Comparison of ENCODE assay signal across 15 cellular contexts in the genomic region with DNA sequence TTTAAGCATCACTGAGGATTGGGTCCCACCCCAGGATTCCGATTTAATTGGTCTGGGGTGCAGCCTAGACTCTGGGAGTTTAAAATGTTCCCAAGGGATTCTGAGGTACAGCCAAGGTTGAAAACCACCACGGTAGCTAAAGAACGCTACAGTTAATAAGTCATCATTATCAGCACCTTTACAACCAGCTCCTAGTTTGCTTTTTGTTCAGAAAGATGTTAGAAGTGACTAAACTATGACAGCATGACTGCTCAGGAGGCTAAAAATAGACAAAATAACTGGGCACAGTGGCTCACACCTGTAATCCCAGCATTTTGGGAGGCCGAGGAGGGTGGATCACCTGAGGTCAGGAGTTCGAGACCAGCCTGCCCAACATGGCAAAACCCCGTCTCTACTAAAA. TPM values are rescaled to one million over a fixed set of nuclear protein-coding genes. Genes with fewer than 3 reads are reported as not detected.
DNase-seq lines count a peak whose midpoint lies in the region; ATAC-seq, FAIRE-seq and TF ChIP-seq lines count a peak whose summit lies in the region.
"Had no signal": no experiment of that assay in that cellular context is flagged by ENCODE, and none has a peak within 500 bp of the region (broad histone marks: within the 10 kb centered on the region; RNA-seq: fewer than 3 reads in every experiment).

No MANE protein-coding gene starts in this region.

- no peak overlapping the region for H3K4me3 Mint-ChIP-seq in progenitor cell of endocrine pancreas (ENCODE audit: low read depth)
- H3K4me3 Mint-ChIP-seq: HFFc6 had no signal

- H3K56ac ChIP-seq in IMR-90 (ENCODE audit: extremely low read depth, insufficient read depth, low read length), result no peak overlapping the region

- H3K27me3 Mint-ChIP-seq in progenitor cell of endocrine pancreas, result no peaks in the 10 kb centered on the region

- in situ Hi-C loops in IMR-90 (cut with MboI; ENCODE audit: low sequenced_read_pairs) (no loop called here), mammary epithelial cell (cut with MboI; ENCODE audit: low sequenced_read_pairs in 2 of 2) (no loop called here)

- H2BK5ac ChIP-seq in IMR-90 (ENCODE audit: low read depth, low read length, poor library complexity, severe bottlenecking), result peak overlapping the region; percentile 51

- no peaks in the 10 kb centered on the region for H3K79me1 ChIP-seq in IMR-90 (ENCODE audit: low read depth in 1 of 2, low read length in 2 of 2)

- no peaks in the 10 kb centered on the region for H4K20me1 ChIP-seq in IMR-90 (ENCODE audit: insufficient read depth, low read length)
- no peaks in the 10 kb centered on the region for H4K20me1 ChIP-seq in mammary epithelial cell (ENCODE audit: insufficient read depth, low read length)
- no peaks in the 10 kb centered on the region for H4K20me1 ChIP-seq in keratinocyte (ENCODE audit: control insufficient read depth, extremely low read depth, insufficient read depth, low read length)
- no peaks in the 10 kb centered on the region for H4K20me1 ChIP-seq in smooth muscle cell (ENCODE audit: low read depth)
- H4K20me1 ChIP-seq: BLaER1 had no signal

- POLR2A ChIA-PET in IMR-90 (lab: Charles Lee; ENCODE audit: unreplicated experiment), result no interaction called here

- H3K18ac ChIP-seq in IMR-90 (ENCODE audit: low read depth, low read length), result peak overlapping the region; percentile 94; the same call in 1 of the 2 replicates

- H3K9me1 ChIP-seq in IMR-90 (ENCODE audit: insufficient read depth, low read length) (peaks cover 16% of the 10 kb centered on the region), keratinocyte (ENCODE audit: control insufficient read depth, extremely low read depth, insufficient read depth, low read length) (no peaks in the 10 kb centered on the region)

- H2AK5ac ChIP-seq in IMR-90 (ENCODE audit: low read depth, low read length), result peak overlapping the region; percentile 41

- H2BK120ac ChIP-seq in IMR-90 (ENCODE audit: low read depth, low read length), result peak overlapping the region; percentile 52

- CTCF ChIA-PET in IMR-90 (lab: Yijun Ruan, JAX), result no interaction called here
- CTCF ChIA-PET in mammary epithelial cell (lab: Charles Lee; ENCODE audit: low non-redundant PET), result no interaction called here

- H4K5ac ChIP-seq in IMR-90 (ENCODE audit: low read depth, low read length), result peak overlapping the region; percentile 54; the same call in 1 of the 2 replicates

- H2BK20ac ChIP-seq in IMR-90 (ENCODE audit: low read depth, low read length), result peak overlapping the region; percentile 83

- intact Hi-C loops in IMR-90 (cut with micrococcal nuclease) (no loop called here), mammary epithelial cell (cut with micrococcal nuclease) (no loop called here)

- H3K4me2 ChIP-seq in IMR-90 (ENCODE audit: low read depth, low read length) (no peak overlapping the region), mammary epithelial cell (ENCODE audit: insufficient read depth, low read depth, low read length) (no peak overlapping the region), keratinocyte (ENCODE audit: control insufficient read depth, extremely low read depth, insufficient read depth, low read depth, low read length) (peak overlapping the region; percentile 69), smooth muscle cell (no peak overlapping the region)
- H3K4me2 ChIP-seq: BLaER1 had no signal

- H3K4me1 ChIP-seq in IMR-90 (ENCODE audit: control insufficient read depth, insufficient read depth, low read length) (peaks cover 16% of the 10 kb centered on the region), mammary epithelial cell (ENCODE audit: insufficient read depth, low read length) (peaks cover 61% of the 10 kb centered on the region), keratinocyte (ENCODE audit: control insufficient read depth, extremely low read depth, insufficient read depth, low read length) (peaks cover 58% of the 10 kb centered on the region), smooth muscle cell (ENCODE audit: low read depth) (peaks cover 9% of the 10 kb centered on the region)

- H3K36me3 Mint-ChIP-seq in progenitor cell of endocrine pancreas (ENCODE audit: insufficient read depth), result no peaks in the 10 kb centered on the region

- no peak for TF ChIP-seq RAD21 in IMR-90 (IDR thresholded peaks at IDR 0.05; ENCODE audit: low read length)

- H3K4ac ChIP-seq in IMR-90 (ENCODE audit: low read depth, low read length), result peak overlapping the region; percentile 4

- ATAC-seq in IMR-90 (ENCODE audit: low read depth) (no peak), HG03469 (IDR thresholded peaks at IDR 0.05; ENCODE audit: unreplicated experiment) (no peak)

- no peak overlapping the region for H3K27ac ChIP-seq in IMR-90 (ENCODE audit: insufficient read depth, low read length)
- H3K27ac ChIP-seq in mammary epithelial cell (ENCODE audit: insufficient read depth, low read depth, low read length), result peak overlapping the region; percentile 51
- H3K27ac ChIP-seq in keratinocyte (ENCODE audit: control insufficient read depth, insufficient read depth, low read length), result peak overlapping the region; percentile 90
- peak overlapping the region; percentile 60 for H3K27ac ChIP-seq in smooth muscle cell (ENCODE audit: low read depth)
- H3K27ac ChIP-seq: BLaER1, HL-60 had no signal

- H3K4me3 ChIP-seq in IMR-90 (ENCODE audit: insufficient read depth, low read depth, low read length) (no peak overlapping the region), mammary epithelial cell (replicated peaks in 1 of 3; ENCODE audit: insufficient read depth in 1 of 3, low read depth in 2 of 3, low read length in 3 of 3) (no peak overlapping the region), keratinocyte (ENCODE audit: control insufficient read depth in 2 of 3, extremely low read depth in 1 of 3, insufficient read depth in 2 of 3, low read depth in 1 of 3, low read length in 3 of 3) (peak overlapping the region in 1 of 3 experiments; percentile 1), smooth muscle cell (no peak overlapping the region)
- H3K4me3 ChIP-seq: BLaER1 had no signal

- peak overlapping the region; percentile 57 for H2AK9ac ChIP-seq in IMR-90 (replicated peaks; ENCODE audit: low read depth, low read length, poor library complexity)

- no peak for TF ChIP-seq POLR2A in IMR-90 (IDR thresholded peaks at IDR 0.05; ENCODE audit: low read depth, low read length)

- H3K9me3 ChIP-seq in IMR-90 (ENCODE audit: control insufficient read depth, insufficient read depth, low read length), result no peaks in the 10 kb centered on the region
- H3K9me3 ChIP-seq in mammary epithelial cell (replicated peaks; ENCODE audit: insufficient read depth, low read length), result no peaks in the 10 kb centered on the region
- no peaks in the 10 kb centered on the region for H3K9me3 ChIP-seq in keratinocyte (ENCODE audit: control insufficient read depth, low read depth, low read length)
- no peaks in the 10 kb centered on the region for H3K9me3 ChIP-seq in smooth muscle cell (replicated peaks; ENCODE audit: low read depth)
- H3K9me3 ChIP-seq: BLaER1 had no signal

- H3K36me3 ChIP-seq in IMR-90 (ENCODE audit: control insufficient read depth, insufficient read depth, low read length) (no peaks in the 10 kb centered on the region), mammary epithelial cell (ENCODE audit: insufficient read depth, low read length) (no peaks in the 10 kb centered on the region), keratinocyte (ENCODE audit: control insufficient read depth in 2 of 2, extremely low read depth in 1 of 2, insufficient read depth in 2 of 2, low read length in 2 of 2) (no peaks in the 10 kb centered on the region), smooth muscle cell (ENCODE audit: low read depth) (no peaks in the 10 kb centered on the region)
- H3K36me3 ChIP-seq: BLaER1 had no signal

- H3K14ac ChIP-seq in IMR-90 (replicated peaks; ENCODE audit: low read depth, low read length), result peak overlapping the region; percentile 83

- H3K23ac ChIP-seq in IMR-90 (ENCODE audit: low read depth, low read length), result peak overlapping the region; percentile 38; the same call in 1 of the 2 replicates

- H3K27ac Mint-ChIP-seq in progenitor cell of endocrine pancreas, result no peak overlapping the region

- no peaks in the 10 kb centered on the region for H3K79me2 ChIP-seq in mammary epithelial cell (ENCODE audit: insufficient read depth, low read length)
- H3K79me2 ChIP-seq in keratinocyte (ENCODE audit: control insufficient read depth, insufficient read depth, low read length), result no peaks in the 10 kb centered on the region
- H3K79me2 ChIP-seq in smooth muscle cell (ENCODE audit: low read depth), result no peaks in the 10 kb centered on the region

- peak overlapping the region; percentile 64 to 66; a peak in 3 of 4 replicates for H4K8ac ChIP-seq in IMR-90 (ENCODE audit: low read depth in 2 of 2, low read length in 2 of 2)

- H3K27me3 ChIP-seq in IMR-90 (ENCODE audit: control insufficient read depth, insufficient read depth, low read length) (no peaks in the 10 kb centered on the region), mammary epithelial cell (ENCODE audit: insufficient read depth, low read length) (no peaks in the 10 kb centered on the region), keratinocyte (ENCODE audit: control insufficient read depth, extremely low read depth, insufficient read depth, low read length) (no peaks in the 10 kb centered on the region), smooth muscle cell (ENCODE audit: low read depth) (no peaks in the 10 kb centered on the region)
- H3K27me3 ChIP-seq: BLaER1 had no signal

- H3F3A ChIP-seq in smooth muscle cell (ENCODE audit: low read depth), result no peaks in the 10 kb centered on the region

- H2BK15ac ChIP-seq in IMR-90 (ENCODE audit: low read depth, low read length), result peak overlapping the region; percentile 23; the same call in 2 of the 3 replicates

- H2AFZ ChIP-seq in IMR-90 (replicated peaks; ENCODE audit: low read length, poor library complexity) (no peak overlapping the region), mammary epithelial cell (ENCODE audit: low read depth, low read length) (peak overlapping the region; percentile 57), keratinocyte (ENCODE audit: control insufficient read depth, low read length) (peak overlapping the region; percentile 69), smooth muscle cell (ENCODE audit: low read depth) (no peak overlapping the region)

- dilution Hi-C loops in IMR-90 (cut with HindIII; ENCODE audit: low sequenced_read_pairs, unreplicated experiment), result no loop called here
- dilution Hi-C loops in mammary epithelial cell (cut with HindIII; ENCODE audit: low sequenced_read_pairs), result no loop called here
- dilution Hi-C loops in keratinocyte (cut with MboI; ENCODE audit: extremely low pct_ligation_motif_present, low sequenced_read_pairs), result no loop called here

- H3K9ac ChIP-seq in IMR-90 (ENCODE audit: low read depth, low read length), result no peak overlapping the region
- no peak overlapping the region for H3K9ac ChIP-seq in mammary epithelial cell (ENCODE audit: insufficient read depth, low read length)
- H3K9ac ChIP-seq in keratinocyte (ENCODE audit: control insufficient read depth, extremely low read depth, insufficient read depth, low read length), result peak overlapping the region; percentile 44
- H3K9ac ChIP-seq in smooth muscle cell (ENCODE audit: low read depth), result no peak overlapping the region
- H3K9ac ChIP-seq: BLaER1 had no signal

- FAIRE-seq in keratinocyte (lab: Jason Lieb, UNC), result no peak

- peaks cover 9% of the 10 kb centered on the region for H3K9me3 Mint-ChIP-seq in progenitor cell of endocrine pancreas (ENCODE audit: low read depth)
- H3K9me3 Mint-ChIP-seq: HFFc6 had no signal

- TF ChIP-seq CTCF in IMR-90 (conservative IDR thresholded peaks at IDR 0.05; ENCODE audit: low read depth, low read length) (no peak), mammary epithelial cell (conservative IDR thresholded peaks at IDR 0.05 in 1 of 2, IDR thresholded peaks at IDR 0.05 in 1 of 2; ENCODE audit: extremely low read depth in 1 of 2, insufficient read depth in 1 of 2, low read depth in 1 of 2, low read length in 2 of 2) (no peak), keratinocyte (optimal IDR thresholded peaks at IDR 0.05 in 1 of 3, IDR thresholded peaks at IDR 0.05 in 1 of 3, conservative IDR thresholded peaks at IDR 0.05 in 1 of 3; ENCODE audit: extremely low read depth in 1 of 3, insufficient read depth in 2 of 3, low read length in 3 of 3) (no peak), smooth muscle cell (IDR thresholded peaks at IDR 0.05; ENCODE audit: borderline replicate concordance, insufficient read depth, poor library complexity, severe bottlenecking) (no peak), progenitor cell of endocrine pancreas (IDR thresholded peaks at IDR 0.05; ENCODE audit: unreplicated experiment) (no peak)

- DNase-seq in IMR-90 (no peak), mammary epithelial cell (no peak), keratinocyte (ENCODE audit: low read depth, low spot score) (no peak), smooth muscle cell (lab: John Stamatoyannopoulos, UW; ENCODE audit: unreplicated experiment) (no peak), progenitor cell of endocrine pancreas (ENCODE audit: low spot score, unreplicated experiment) (no peak)
- no peak for DNase-seq in activated CD4-positive, alpha-beta T cell treated with anti-CD3 and anti-CD28 coated beads, Interleukin-2, amount 50 U/mL, for 48 hours
- DNase-seq: AML-193, DMS53, GF-D8, HCEC 1CT, HFFc6 had no signal

- no TSS peak for BruUV-seq in IMR-90 (replicated peaks; lab: Mats Ljungman, UMichigan)
- no TSS peak for BruUV-seq in mammary epithelial cell (replicated peaks; lab: Mats Ljungman, UMichigan)

- H3K4me1 Mint-ChIP-seq in progenitor cell of endocrine pancreas (ENCODE audit: low read depth), result peaks cover 15% of the 10 kb centered on the region

- WGBS in IMR-90 (ENCODE audit: extremely low coverage in 2 of 2, insufficient read length in 1 of 2), 2 experiments, result 80% methylated on average over 1 of the region's 6 CpGs; no CpG with 5 or more reads in 1 of the 2 experiments
- 82% methylated on average over 6 of the region's 6 CpGs for WGBS in mammary epithelial cell (ENCODE audit: low coverage, missing lambda C conversion rate)
- 86% methylated on average over 6 of the region's 6 CpGs for WGBS in smooth muscle cell (ENCODE audit: low lambda C conversion rate)

- H4K91ac ChIP-seq in IMR-90 (ENCODE audit: insufficient read depth, low read depth, low read length), result peak overlapping the region; percentile 49

RNA-seq across cellular contexts. Expression of gene EPSTI1, which starts 11.7 kb away (rescaled TPM):
- total RNA-seq in IMR-90 (2012; rRNA removed) (0.90 and 1.1 TPM in 2 replicates), mammary epithelial cell (1 to 10 TPM; 1.3 to 7.3 TPM), smooth muscle cell (3.3 and 13.9 TPM in 2 replicates), progenitor cell of endocrine pancreas (6.0 and 7.4 TPM in 2 replicates)
- polyA plus RNA-seq in IMR-90 (2012; rRNA removed) (1.0 and 1.6 TPM in 2 replicates), mammary epithelial cell (1.1 TPM), keratinocyte (8.7 to 14.7 TPM (median 13.0 TPM) in 3 replicates), smooth muscle cell (2.4 and 9.1 TPM in 2 replicates)
- 0.41 and 0.70 TPM in 2 replicates for polyA plus RNA-seq in IMR-90 (2012; cell fraction: cytosol; rRNA removed)
- 0.45 and 3.4 TPM in 2 replicates for polyA plus RNA-seq in IMR-90 (2012; cell fraction: nucleus; rRNA removed; ENCODE audit: low replicate concordance)
- polyA minus RNA-seq in mammary epithelial cell (not detected), keratinocyte (1.5 to 7.6 TPM (median 4.0 TPM) in 3 replicates)
- 12.8 TPM for polyA plus RNA-seq in keratinocyte (2011; ENCODE audit: low read depth)
- 7.6 and 9.5 TPM in 2 replicates for polyA plus RNA-seq in keratinocyte (2011; cell fraction: cytosol; rRNA removed)
- 6.6 and 8.1 TPM in 2 replicates for polyA plus RNA-seq in keratinocyte (2011; cell fraction: nucleus; rRNA removed)
- polyA plus RNA-seq in keratinocyte (2012; ENCODE audit: low replicate concordance), result 1.4 and 14.5 TPM in 2 replicates
- 15.9 TPM for polyA minus RNA-seq in keratinocyte (2011; cell fraction: cytosol; rRNA and poly(A)+ RNA removed)
- polyA minus RNA-seq in keratinocyte (2011; cell fraction: nucleus; rRNA and poly(A)+ RNA removed), result 4.0 and 5.0 TPM in 2 replicates
- total RNA-seq: A673 had no signal

RNA-seq across cellular contexts. Expression of gene DNAJC15, which starts 19.7 kb away (rescaled TPM):
- total RNA-seq in IMR-90 (2012; rRNA removed), result 7.0 and 12.5 TPM in 2 replicates
- 22.0 and 28.9 TPM in 2 replicates for polyA plus RNA-seq in IMR-90 (2012; rRNA removed)
- polyA plus RNA-seq in IMR-90 (2012; cell fraction: cytosol; rRNA removed), result 4.2 and 6.8 TPM in 2 replicates
- 3.5 and 6.9 TPM in 2 replicates for polyA plus RNA-seq in IMR-90 (2012; cell fraction: nucleus; rRNA removed; ENCODE audit: low replicate concordance)
- 10 to 100 TPM in 1 of 2 donors, 1 to 10 TPM in 1; 9.3 to 20.7 TPM for total RNA-seq in mammary epithelial cell
- polyA plus RNA-seq in mammary epithelial cell, result 33.9 TPM
- 12.9 TPM for polyA minus RNA-seq in mammary epithelial cell
- 38.5 to 43.2 TPM (median 39.6 TPM) in 3 replicates for polyA plus RNA-seq in keratinocyte
- polyA plus RNA-seq in keratinocyte (2011; ENCODE audit: low read depth), result 64.8 TPM
- 22.0 and 31.9 TPM in 2 replicates for polyA plus RNA-seq in keratinocyte (2011; cell fraction: cytosol; rRNA removed)
- 13.3 and 14.5 TPM in 2 replicates for polyA plus RNA-seq in keratinocyte (2011; cell fraction: nucleus; rRNA removed)
- 16.7 and 33.0 TPM in 2 replicates for polyA plus RNA-seq in keratinocyte (2012; ENCODE audit: low replicate concordance)
- 19.0 to 25.1 TPM (median 21.8 TPM) in 3 replicates for polyA minus RNA-seq in keratinocyte
- polyA minus RNA-seq in keratinocyte (2011; cell fraction: cytosol; rRNA and poly(A)+ RNA removed), result 28.0 TPM
- 5.3 and 8.4 TPM in 2 replicates for polyA minus RNA-seq in keratinocyte (2011; cell fraction: nucleus; rRNA and poly(A)+ RNA removed)
- total RNA-seq in smooth muscle cell, result 4.3 and 4.4 TPM in 2 replicates
- 6.9 and 15.6 TPM in 2 replicates for polyA plus RNA-seq in smooth muscle cell
- total RNA-seq in progenitor cell of endocrine pancreas, result 27.4 and 30.0 TPM in 2 replicates

Comparison
In these comparisons a context has a peak if more than half of its experiments do, and no peak if none do; other contexts are left out.
1. H2AFZ ChIP-seq: peak in mammary epithelial cell (single experiment) and keratinocyte (single experiment); none in IMR-90 (single experiment) and smooth muscle cell (single experiment).